In the genomic region with DNA sequence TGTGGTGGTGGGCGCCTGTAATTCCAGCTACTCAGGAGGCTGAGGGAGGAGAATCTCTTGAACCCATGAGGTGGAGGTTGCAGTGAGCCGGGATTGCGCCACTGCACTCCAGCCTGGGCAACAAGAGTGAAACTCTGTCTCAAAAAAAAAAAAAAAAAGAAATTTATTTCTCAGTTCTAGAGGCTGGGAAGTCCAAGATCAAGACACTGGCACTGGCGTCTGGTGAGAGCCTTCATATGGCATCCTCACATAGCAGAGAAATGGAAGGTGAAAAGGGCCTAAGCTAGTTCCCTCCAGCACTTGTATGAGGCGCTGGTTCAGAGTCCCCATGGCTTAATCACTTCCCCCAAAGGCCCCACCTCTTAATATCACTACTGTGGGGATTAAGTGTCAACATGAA, we compare ENCODE assay signal across 1 cellular context. TPM values are rescaled to one million over a fixed set of nuclear protein-coding genes. Genes with fewer than 3 reads are reported as not detected.
"Had no signal": no experiment of that assay in that cellular context is flagged by ENCODE, and none has a peak within 500 bp of the region (broad histone marks: within the 10 kb centered on the region; RNA-seq: fewer than 3 reads in every experiment).

No MANE protein-coding gene starts in this region.

RNA-seq across cellular contexts. Expression of a gene that starts 59.2 kb away (rescaled TPM):
- total RNA-seq: T-helper 1 cell treated with Interleukin-12 subunit alpha and Interleukin-12 subunit beta and Interleukin-4 antibody, amounts not matched to agents 30 ng/mL and 1 ng/mL, for 36 hours had no signal
